Comparison of ENCODE assay signal across 1 cellular context in genomic region chr17:74873874-74874614, GRCh38.
A peak's percentile ranks its signal among the peaks of the same experiment; 100 is the strongest.
TF ChIP-seq lines count a peak whose summit lies in the region.

No MANE protein-coding gene starts in this region.

TF ChIP-seq in K562, 482 proteins besides CTCF, POLR2A, EP300 and RAD21 (continued from another document and continues in another):
- TF ChIP-seq ZBTB43 (CRISPR knock-in tag; IDR thresholded peaks at IDR 0.05) (no peak), RCOR1 (IDR thresholded peaks at IDR 0.05; ENCODE audit: borderline replicate concordance in 1 of 2, low read depth in 2 of 2, low read length in 2 of 2) (no peak), ZNF212 (CRISPR knock-in tag; IDR thresholded peaks at IDR 0.05) (no peak), ZNF449 (CRISPR knock-in tag; IDR thresholded peaks at IDR 0.05) (no peak), ELF4 (CRISPR knock-in tag; IDR thresholded peaks at IDR 0.05) (peak; percentile 46; the same call in 1 of the 2 replicates), CHD7 (IDR thresholded peaks at IDR 0.05; ENCODE audit: low read depth, low read length) (no peak), BMI1 (IDR thresholded peaks at IDR 0.05; ENCODE audit: low read length) (no peak), RBM17 (IDR thresholded peaks at IDR 0.05; ENCODE audit: borderline replicate concordance, low read depth, low read length) (no peak), MECOM (CRISPR knock-in tag; IDR thresholded peaks at IDR 0.05) (no peak), ZNF655 (CRISPR knock-in tag; IDR thresholded peaks at IDR 0.05) (no peak), ZNF589 (CRISPR knock-in tag; IDR thresholded peaks at IDR 0.05; ENCODE audit: low read depth) (no peak; the same call in 1 of the 2 replicates), CBFB (CRISPR knock-in tag; IDR thresholded peaks at IDR 0.05) (no peak), RNF219 (CRISPR knock-in tag; IDR thresholded peaks at IDR 0.05) (no peak), RB1 (IDR thresholded peaks at IDR 0.05; ENCODE audit: low read depth) (no peak), ILK (tag; IDR thresholded peaks at IDR 0.05; ENCODE audit: borderline replicate concordance, low read depth) (no peak), HLTF (IDR thresholded peaks at IDR 0.05) (peak; percentile 59; the same call in 1 of the 2 replicates), NRF1 (conservative IDR thresholded peaks at IDR 0.05 in 1 of 2, IDR thresholded peaks at IDR 0.05 in 1 of 2) (no peak), ZNF76 (CRISPR knock-in tag; IDR thresholded peaks at IDR 0.05; ENCODE audit: borderline replicate concordance) (no peak), STAT5A (IDR thresholded peaks at IDR 0.05; ENCODE audit: borderline replicate concordance, low read length) (no peak), LCOR (CRISPR knock-in tag; IDR thresholded peaks at IDR 0.05) (no peak), ERF (CRISPR knock-in tag; IDR thresholded peaks at IDR 0.05) (no peak), SMAD4 (CRISPR knock-in tag; conservative IDR thresholded peaks at IDR 0.05) (no peak), MGA (IDR thresholded peaks at IDR 0.05) (peak; percentile 86)
